Comparison of ENCODE assay signal across 25 cellular contexts in the genomic region with DNA sequence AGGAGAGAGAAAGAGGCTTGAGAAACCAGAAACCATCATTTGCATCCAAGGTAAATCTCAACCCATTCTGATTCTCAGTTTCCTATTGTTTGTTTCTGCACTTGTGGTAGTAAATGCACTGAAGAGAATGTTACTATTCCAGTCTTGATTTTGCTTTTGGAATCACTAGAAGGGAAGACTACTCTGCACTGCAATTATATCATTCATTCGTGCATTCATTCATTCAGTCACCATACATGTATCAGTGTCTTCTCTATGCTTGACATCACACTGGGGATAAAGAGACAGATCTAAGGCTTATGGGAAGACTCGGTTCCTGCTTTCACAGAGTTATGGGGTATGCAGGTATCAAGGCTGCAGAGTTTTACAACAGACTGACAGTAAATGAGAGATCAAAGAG.
"Had no signal": no experiment of that assay in that cellular context is flagged by ENCODE, and none has a peak within 500 bp of the region (broad histone marks: within the 10 kb centered on the region; RNA-seq: fewer than 3 reads in every experiment).

No MANE protein-coding gene starts in this region.

- H3K4me3 ChIP-seq: MG63, SJSA1, SK-N-MC had no signal

- DNase-seq: Karpas-422, KG1, MG63, NCI-H1092, NCI-H1105 treated with DMSO at 0.1 percent for 48 hours, NCI-H1417 treated with DMSO at 0.1 percent for 48 hours, NCI-H146, NCI-H1694 treated with DMSO at 0.1 percent for 48 hours, NCI-H2029, NCI-H2081 treated with DMSO at 0.1 percent for 48 hours, NCI-H2171, NCI-H226, NCI-H446, NCI-H510A, NCI-H524 treated with DMSO at 0.1 percent for 48 hours, NCI-H69, NCI-H774, Right ventricle myocardium superior, RPMI8226, SIG-M5 had no signal

- H3K27ac ChIP-seq: HL-60, SJSA1, SK-N-MC had no signal

- H3K9me3 ChIP-seq: MG63, SJSA1 had no signal

- FAIRE-seq: HTR-8/SVneo, RCC 7860 had no signal

- H3K27me3 ChIP-seq: MG63, SJSA1 had no signal

- H3K36me3 ChIP-seq: MG63, SJSA1 had no signal
